22 cellular contexts compared by ENCODE assay signal in genomic region chr7:72072901-72073300, GRCh38.
"Had no signal": no experiment of that assay in that cellular context is flagged by ENCODE, and none has a peak within 500 bp of the region (broad histone marks: within the 10 kb centered on the region; RNA-seq: fewer than 3 reads in every experiment).

No MANE protein-coding gene starts in this region.

- H3K4me1 ChIP-seq: esophagus muscularis mucosa, foreskin keratinocyte, gastroesophageal sphincter, heart left ventricle, left ventricle myocardium inferior, lower lobe of right lung had no signal

- H3K4me3 ChIP-seq: coronary artery, dorsolateral prefrontal cortex, esophagus muscularis mucosa, gastroesophageal sphincter, heart left ventricle, hepatocyte, left ventricle myocardium inferior, lower lobe of right lung, mucosa of descending colon had no signal

- DNase-seq: dermis blood vessel endothelial cell; dorsolateral prefrontal cortex; effector CD4-positive, alpha-beta T cell; effector memory CD4-positive, alpha-beta T cell; foreskin keratinocyte; heart left ventricle; hypothalamus; immature natural killer cell; islet precursor cell; kidney; kidney glomerular epithelial cell; left colon; left ventricle myocardium inferior; lower lobe of right lung; mesenchymal stem cell; mucosa of descending colon; naive B cell had no signal

- ATAC-seq: foreskin keratinocyte, gastroesophageal sphincter, heart left ventricle, left colon, left lobe of liver, lower lobe of right lung, mucosa of descending colon had no signal

- H2AFZ ChIP-seq: hepatocyte had no signal

- H3K27ac ChIP-seq: coronary artery, dorsolateral prefrontal cortex, esophagus muscularis mucosa, foreskin keratinocyte, gastroesophageal sphincter, heart left ventricle, hepatocyte, left ventricle myocardium inferior, lower lobe of right lung had no signal

- H3K79me2 ChIP-seq: hepatocyte had no signal

- H3K4me2 ChIP-seq: hepatocyte had no signal

- H3K36me3 ChIP-seq: esophagus muscularis mucosa, gastroesophageal sphincter, heart left ventricle, left ventricle myocardium inferior, lower lobe of right lung had no signal

- H3K27me3 ChIP-seq: dorsolateral prefrontal cortex, esophagus muscularis mucosa, foreskin keratinocyte, gastroesophageal sphincter, heart left ventricle, hepatocyte had no signal
